Comparison of ENCODE assay signal across 8 cellular contexts in the genomic region with DNA sequence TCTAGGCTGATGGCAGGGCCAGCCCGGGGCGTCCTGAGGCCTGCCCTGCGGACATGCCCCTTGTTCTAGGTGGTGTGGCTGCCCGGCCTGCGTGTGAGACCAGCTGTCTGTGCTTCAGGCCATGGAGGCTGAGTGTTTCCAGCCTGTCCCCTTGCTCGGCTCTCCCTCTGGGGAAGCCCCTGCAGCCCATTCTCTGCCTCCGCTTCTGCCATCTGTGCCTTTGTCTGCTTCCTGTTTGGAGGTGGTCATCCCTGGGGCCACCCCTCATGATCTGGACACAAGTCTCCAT.
DNase-seq lines count a peak whose midpoint lies in the region; ATAC-seq and TF ChIP-seq lines count a peak whose summit lies in the region.

No MANE protein-coding gene starts in this region.

- H3K27ac Mint-ChIP-seq in activated CD4-positive, alpha-beta T cell treated with anti-CD3 and anti-CD28 coated beads, Interleukin-2, amount 10 ng/mL, durations not matched to agents 24 days and 14 days = peak overlapping the region; percentile 89

- H3K4me1 Mint-ChIP-seq in activated CD4-positive, alpha-beta T cell treated with anti-CD3 and anti-CD28 coated beads, Interleukin-2, amount 10 ng/mL, durations not matched to agents 24 days and 14 days = peaks cover 35% of the 10 kb centered on the region

- H3K36me3 Mint-ChIP-seq in activated CD4-positive, alpha-beta T cell treated with anti-CD3 and anti-CD28 coated beads, Interleukin-2, amount 10 ng/mL, durations not matched to agents 24 days and 14 days (ENCODE audit: low read depth) = no peaks in the 10 kb centered on the region

- no peak for DNase-seq in activated CD4-positive, alpha-beta T cell treated with anti-CD3 and anti-CD28 coated beads, Interleukin-2, amount 10 ng/mL, durations not matched to agents 24 days and 14 days
- no peak for DNase-seq in activated CD4-positive, alpha-beta T cell treated with anti-CD3 and anti-CD28 coated beads, Interleukin-2, amount 50 U/mL, for 48 hours
- DNase-seq in breast epithelium (ENCODE audit: low spot score in 2 of 2) (no peak), gastrocnemius medialis (no peak), germinal center (ENCODE audit: low spot score) (no peak), activated gamma-delta T cell treated with Interleukin-2 at 50 U/mL for 16 hours (no peak)
- no peak for DNase-seq in stimulated activated CD4-positive, alpha-beta T cell treated with anti-CD3 and anti-CD28 coated beads, Interleukin-1b, Interleukin-23, amount 100 ng/mL, for 48 hours

- peaks cover 21 to 33% of the 10 kb centered on the region in 2 donors for H3K4me1 ChIP-seq in breast epithelium
- peaks cover 46 to 58% of the 10 kb centered on the region in 2 donors for H3K4me1 ChIP-seq in gastrocnemius medialis

- no peaks in the 10 kb centered on the region for H3K27me3 ChIP-seq in breast epithelium
- H3K27me3 ChIP-seq in gastrocnemius medialis = no peaks in the 10 kb centered on the region

- intact Hi-C loops in activated CD4-positive, alpha-beta T cell treated with anti-CD3 and anti-CD28 coated beads, Interleukin-2, amount 10 ng/mL, durations not matched to agents 24 days and 14 days (cut with micrococcal nuclease) = no loop called here
- intact Hi-C loops in breast epithelium (cut with DNase I; ENCODE audit: low total_unique reads) = loop anchor here (5.0 to 10.0 kb wide), 2 partner anchors 99 to 172 kb away; no protein-coding TSS in a partner anchor
- intact Hi-C loops in gastrocnemius medialis (cut with DNase I; ENCODE audit: low total_unique reads) = no loop called here

- ATAC-seq in HG02973 (IDR thresholded peaks at IDR 0.05; ENCODE audit: unreplicated experiment) = peak; percentile 15
- no peak for ATAC-seq in gastrocnemius medialis

- no peak overlapping the region for H3K4me3 Mint-ChIP-seq in activated CD4-positive, alpha-beta T cell treated with anti-CD3 and anti-CD28 coated beads, Interleukin-2, amount 10 ng/mL, durations not matched to agents 24 days and 14 days

- no peaks in the 10 kb centered on the region for H3K9me3 Mint-ChIP-seq in activated CD4-positive, alpha-beta T cell treated with anti-CD3 and anti-CD28 coated beads, Interleukin-2, amount 10 ng/mL, durations not matched to agents 24 days and 14 days

- in situ Hi-C loops in gastrocnemius medialis (cut with MboI; ENCODE audit: low sequenced_read_pairs in 4 of 4) = loop anchor here in 2 of 4 donors (5.0 to 10.0 kb wide), 2 partner anchors 99 to 167 kb away; no protein-coding TSS in a partner anchor

- TF ChIP-seq POLR2A in breast epithelium (IDR thresholded peaks at IDR 0.05) (no peak), gastrocnemius medialis (IDR thresholded peaks at IDR 0.05) (no peak)

- no peaks in the 10 kb centered on the region for H3K27me3 Mint-ChIP-seq in activated CD4-positive, alpha-beta T cell treated with anti-CD3 and anti-CD28 coated beads, Interleukin-2, amount 10 ng/mL, durations not matched to agents 24 days and 14 days

- H3K4me3 ChIP-seq in breast epithelium (no peak overlapping the region), gastrocnemius medialis (no peak overlapping the region)

- no peaks in the 10 kb centered on the region for H3K9me3 ChIP-seq in breast epithelium
- no peaks in the 10 kb centered on the region for H3K9me3 ChIP-seq in gastrocnemius medialis

- H3K36me3 ChIP-seq in breast epithelium (no peaks in the 10 kb centered on the region), gastrocnemius medialis (no peaks in the 10 kb centered on the region)

- H3K27ac ChIP-seq in breast epithelium (peak overlapping the region; percentile 99 to 100), gastrocnemius medialis (peak overlapping the region; percentile 82 to 91 (median 88))

- TF ChIP-seq CTCF in breast epithelium (IDR thresholded peaks at IDR 0.05) (no peak), gastrocnemius medialis (IDR thresholded peaks at IDR 0.05 in 4 of 5, conservative IDR thresholded peaks at IDR 0.05 in 1 of 5) (no peak)
